In the genomic region with DNA sequence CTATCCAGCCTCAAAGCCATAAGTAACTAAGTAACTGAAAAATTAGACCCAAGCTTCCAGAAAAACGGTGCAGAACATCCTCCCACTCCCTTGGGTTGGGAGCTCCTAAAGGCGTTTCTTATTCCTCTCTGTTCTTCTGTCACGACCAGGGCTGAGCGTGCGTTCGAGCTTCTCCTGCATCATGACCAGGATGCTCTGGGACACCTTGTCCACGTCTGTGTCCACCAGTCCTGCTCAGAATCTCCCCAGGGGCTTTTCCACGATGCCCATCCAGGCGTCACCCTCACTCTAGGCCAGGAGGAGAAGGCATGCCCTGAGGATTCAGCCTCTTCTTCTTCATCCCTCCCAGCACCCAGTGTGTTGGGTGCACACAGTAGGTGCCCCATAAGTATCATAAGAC, we compare ENCODE assay signal across 1 cellular context.
TF ChIP-seq lines count a peak whose summit lies in the region.

No MANE protein-coding gene starts in this region.

TF ChIP-seq in IMR-90, 13 proteins besides CTCF, POLR2A, EP300 and RAD21:
- TF ChIP-seq CHD1 (IDR thresholded peaks at IDR 0.05; ENCODE audit: low read depth, low read length) (no peak), MAZ (IDR thresholded peaks at IDR 0.05; ENCODE audit: borderline replicate concordance, low read depth, low read length) (no peak), MXI1 (IDR thresholded peaks at IDR 0.05; ENCODE audit: borderline replicate concordance, low read depth, low read length) (no peak), NFE2L2 (IDR thresholded peaks at IDR 0.05; ENCODE audit: low read depth, low read length) (no peak), RCOR1 (IDR thresholded peaks at IDR 0.05; ENCODE audit: insufficient replicate concordance, low read length) (no peak), SMC3 (IDR thresholded peaks at IDR 0.05; ENCODE audit: low read depth, low read length) (no peak)
